In the genomic region with DNA sequence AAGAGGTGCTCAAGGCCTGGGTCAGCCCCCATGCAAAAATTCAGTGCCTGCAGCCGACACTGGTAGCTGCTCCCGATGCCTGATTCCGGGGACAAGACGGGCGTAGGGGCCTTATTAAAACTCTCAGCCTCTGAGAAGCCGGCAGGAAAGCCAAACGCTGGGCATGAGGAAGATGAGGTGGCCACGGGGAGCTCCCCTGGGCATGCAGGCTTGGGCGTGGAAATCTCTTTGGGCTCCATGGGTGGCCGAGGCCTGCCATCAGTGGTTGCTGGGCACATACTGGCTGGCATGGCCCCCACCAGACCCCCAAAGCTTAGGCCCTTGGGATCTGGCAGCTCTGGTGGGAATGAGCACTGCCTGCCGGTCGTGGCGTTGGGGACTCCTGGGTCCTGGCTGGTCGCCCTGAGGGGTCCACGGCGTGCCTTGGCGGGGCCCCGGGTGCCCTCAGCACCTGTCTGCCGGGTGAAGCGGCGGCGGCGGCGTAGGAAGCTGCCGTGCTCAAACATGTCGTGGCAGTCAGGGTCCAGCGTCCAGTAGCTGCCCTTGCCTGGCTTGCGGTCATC, we compare ENCODE assay signal across 20 cellular contexts. TPM values are rescaled to one million over a fixed set of nuclear protein-coding genes. Genes with fewer than 3 reads are reported as not detected.
A peak's percentile ranks its signal among the peaks of the same experiment; 100 is the strongest.
DNase-seq lines count a peak whose midpoint lies in the region; ATAC-seq, FAIRE-seq and TF ChIP-seq lines count a peak whose summit lies in the region.
"Had no signal": no experiment of that assay in that cellular context is flagged by ENCODE, and none has a peak within 500 bp of the region (broad histone marks: within the 10 kb centered on the region; RNA-seq: fewer than 3 reads in every experiment).

No MANE protein-coding gene starts in this region.

- H3K27me3 ChIP-seq in RWPE2 (ENCODE audit: insufficient read depth, poor library complexity, severe bottlenecking) (peaks cover 10% of the 10 kb centered on the region), mammary epithelial cell (ENCODE audit: insufficient read depth, low read length) (peaks cover 9% of the 10 kb centered on the region), tibial nerve (peaks cover 0 to 5% of the 10 kb centered on the region in 2 donors)
- H3K27me3 ChIP-seq: body of pancreas had no signal

- no peak for ATAC-seq in RWPE2 (ENCODE audit: low read depth)
- ATAC-seq: body of pancreas; natural killer cell; stimulated activated effector memory CD8-positive, alpha-beta T cell treated with anti-CD3 and anti-CD28 coated beads, Interleukin-12 subunit alpha, Interleukin-12 subunit beta, amount 100 ng/mL, for 72 hours had no signal

- H3K36me3 Mint-ChIP-seq in nephron progenitor cell (ENCODE audit: low read depth): no peaks in the 10 kb centered on the region
- H3K36me3 Mint-ChIP-seq: activated naive CD4-positive, alpha-beta T cell treated with anti-CD3 and anti-CD28 coated beads, Interleukin-2, amount 10 ng/mL, durations not matched to agents 7 days and 5 days; natural killer cell; stimulated activated effector memory CD8-positive, alpha-beta T cell treated with anti-CD3 and anti-CD28 coated beads, Interleukin-12 subunit alpha, Interleukin-12 subunit beta, amount 100 ng/mL, for 72 hours had no signal

- H3K27me3 Mint-ChIP-seq in nephron progenitor cell (ENCODE audit: low read depth, poor library complexity): peaks cover 6% of the 10 kb centered on the region

- H3K9me3 ChIP-seq in RWPE2 (ENCODE audit: severe bottlenecking) (no peaks in the 10 kb centered on the region), mammary epithelial cell (replicated peaks; ENCODE audit: insufficient read depth, low read length) (no peaks in the 10 kb centered on the region), tibial nerve (no peaks in the 10 kb centered on the region)
- H3K9me3 ChIP-seq: body of pancreas had no signal

- TF ChIP-seq CTCF in RWPE2 (IDR thresholded peaks at IDR 0.05; ENCODE audit: poor library complexity, severe bottlenecking): no peak
- no peak for TF ChIP-seq CTCF in mammary epithelial cell (conservative IDR thresholded peaks at IDR 0.05 in 1 of 2, IDR thresholded peaks at IDR 0.05 in 1 of 2; ENCODE audit: extremely low read depth in 1 of 2, insufficient read depth in 1 of 2, low read depth in 1 of 2, low read length in 2 of 2)
- no peak for TF ChIP-seq CTCF in nephron progenitor cell (IDR thresholded peaks at IDR 0.05)
- TF ChIP-seq CTCF in tibial nerve (IDR thresholded peaks at IDR 0.05): no peak

- dilution Hi-C loops in mammary epithelial cell (cut with HindIII; ENCODE audit: low sequenced_read_pairs): loop anchor here (5.0 kb wide), 1 partner anchor 77 kb away; no protein-coding TSS in a partner anchor

- no peak overlapping the region for H3K4me3 Mint-ChIP-seq in nephron progenitor cell
- H3K4me3 Mint-ChIP-seq: activated CD4-positive, alpha-beta T cell treated with anti-CD3 and anti-CD28 coated beads, Interleukin-2, amount 10 ng/mL, durations not matched to agents 7 days and 5 days; activated naive CD4-positive, alpha-beta T cell treated with anti-CD3 and anti-CD28 coated beads, Interleukin-2, amount 10 ng/mL, durations not matched to agents 7 days and 5 days; natural killer cell; stimulated activated effector memory CD8-positive, alpha-beta T cell treated with anti-CD3 and anti-CD28 coated beads, Interleukin-12 subunit alpha, Interleukin-12 subunit beta, amount 100 ng/mL, for 72 hours had no signal

- H3K79me2 ChIP-seq in mammary epithelial cell (ENCODE audit: insufficient read depth, low read length): no peaks in the 10 kb centered on the region

- CTCF ChIA-PET in mammary epithelial cell (lab: Charles Lee; ENCODE audit: low non-redundant PET): interaction anchor here (0.6 to 0.7 kb wide), 3 partner anchors 23 to 150 kb away, joined by 3 to 4 read pairs (median 3); no protein-coding TSS in a partner anchor

- no peak for TF ChIP-seq POLR2A in tibial nerve (IDR thresholded peaks at IDR 0.05)

- intact Hi-C loops in mammary epithelial cell (cut with micrococcal nuclease): no loop called here

- H3K4me1 Mint-ChIP-seq in nephron progenitor cell: peaks cover 38% of the 10 kb centered on the region
- H3K4me1 Mint-ChIP-seq: activated CD4-positive, alpha-beta T cell treated with anti-CD3 and anti-CD28 coated beads, Interleukin-2, amount 10 ng/mL, durations not matched to agents 7 days and 5 days; activated naive CD4-positive, alpha-beta T cell treated with anti-CD3 and anti-CD28 coated beads, Interleukin-2, amount 10 ng/mL, durations not matched to agents 7 days and 5 days; natural killer cell; stimulated activated effector memory CD8-positive, alpha-beta T cell treated with anti-CD3 and anti-CD28 coated beads, Interleukin-12 subunit alpha, Interleukin-12 subunit beta, amount 100 ng/mL, for 72 hours had no signal

- in situ Hi-C loops in mammary epithelial cell (cut with MboI; ENCODE audit: low sequenced_read_pairs in 2 of 2): loop anchor here in 1 of 2 donors (25.0 kb wide), 1 partner anchor 817 kb away; a partner anchor contains a TSS

- no peak overlapping the region for H2AFZ ChIP-seq in mammary epithelial cell (ENCODE audit: low read depth, low read length)
- H2AFZ ChIP-seq: PC-9 had no signal

- H3K4me3 ChIP-seq in RWPE2 (ENCODE audit: severe bottlenecking) (no peak overlapping the region), mammary epithelial cell (replicated peaks in 1 of 3; ENCODE audit: insufficient read depth in 1 of 3, low read depth in 2 of 3, low read length in 3 of 3) (no peak overlapping the region), tibial nerve (peak overlapping the region; percentile 21 to 54 (median 32))
- H3K4me3 ChIP-seq: body of pancreas, PC-9 had no signal

- peak; percentile 85 for DNase-seq in RWPE2 (ENCODE audit: low spot score)
- no peak for DNase-seq in mammary epithelial cell
- DNase-seq in nephron progenitor cell: no peak
- no peak for DNase-seq in tibial nerve (ENCODE audit: low spot score in 2 of 2)
- DNase-seq in RCC 7860 (ENCODE audit: low spot score): no peak
- no peak for DNase-seq in GDM1 (lab: John Stamatoyannopoulos, UW)
- DNase-seq in MV-4-11 (lab: John Stamatoyannopoulos, UW): no peak
- DNase-seq: activated CD4-positive, alpha-beta T cell treated with anti-CD3 and anti-CD28 coated beads, Interleukin-2, amount 10 ng/mL, durations not matched to agents 7 days and 5 days; activated naive CD4-positive, alpha-beta T cell treated with anti-CD3 and anti-CD28 coated beads, Interleukin-2, amount 10 ng/mL, durations not matched to agents 7 days and 5 days; activated T-cell treated with anti-CD3 and anti-CD28 coated beads for 4 hours; body of pancreas; Karpas-422; natural killer cell; NCI-H748 treated with DMSO at 0.1 percent for 48 hours; PC-9; SW 1271 had no signal

- peaks cover 3% of the 10 kb centered on the region for H4K20me1 ChIP-seq in mammary epithelial cell (ENCODE audit: insufficient read depth, low read length)

- WGBS in mammary epithelial cell (ENCODE audit: low coverage, missing lambda C conversion rate): 40% methylated on average over 18 of the region's 28 CpGs
- 65 to 91% methylated on average over 6 to 27 of the region's 28 CpGs for WGBS in tibial nerve, 2 donors

- TF ChIP-seq EP300 in tibial nerve (IDR thresholded peaks at IDR 0.05): no peak

- H3K4me2 ChIP-seq in mammary epithelial cell (ENCODE audit: insufficient read depth, low read depth, low read length): peak overlapping the region; percentile 46
- H3K4me2 ChIP-seq: PC-9 had no signal

- H3K9ac ChIP-seq in mammary epithelial cell (ENCODE audit: insufficient read depth, low read length): no peak overlapping the region

- no peak for FAIRE-seq in RCC 7860 (lab: Jason Lieb, UNC)

- peaks cover 15% of the 10 kb centered on the region for H3K4me1 ChIP-seq in RWPE2 (ENCODE audit: insufficient read depth, poor library complexity, severe bottlenecking)
- H3K4me1 ChIP-seq in mammary epithelial cell (ENCODE audit: insufficient read depth, low read length): peaks cover 23% of the 10 kb centered on the region
- H3K4me1 ChIP-seq in tibial nerve: peaks cover 0 to 59% (median 12%) of the 10 kb centered on the region in 4 donors

- H3K27ac ChIP-seq in RWPE2 (ENCODE audit: poor library complexity, severe bottlenecking) (no peak overlapping the region), mammary epithelial cell (ENCODE audit: insufficient read depth, low read depth, low read length) (no peak overlapping the region), tibial nerve (peak overlapping the region in 3 of 4 donors; percentile 56 to 82 (median 73))
- H3K27ac ChIP-seq: body of pancreas, PC-9 had no signal

- no peaks in the 10 kb centered on the region for H3K9me3 Mint-ChIP-seq in nephron progenitor cell
- H3K9me3 Mint-ChIP-seq: activated CD4-positive, alpha-beta T cell treated with anti-CD3 and anti-CD28 coated beads, Interleukin-2, amount 10 ng/mL, durations not matched to agents 7 days and 5 days; activated naive CD4-positive, alpha-beta T cell treated with anti-CD3 and anti-CD28 coated beads, Interleukin-2, amount 10 ng/mL, durations not matched to agents 7 days and 5 days; natural killer cell; stimulated activated effector memory CD8-positive, alpha-beta T cell treated with anti-CD3 and anti-CD28 coated beads, Interleukin-12 subunit alpha, Interleukin-12 subunit beta, amount 100 ng/mL, for 72 hours had no signal

- H3K36me3 ChIP-seq in RWPE2 (ENCODE audit: low read depth) (no peaks in the 10 kb centered on the region), mammary epithelial cell (ENCODE audit: insufficient read depth, low read length) (no peaks in the 10 kb centered on the region), tibial nerve (no peaks in the 10 kb centered on the region)

- H3K27ac Mint-ChIP-seq in nephron progenitor cell: peak overlapping the region; percentile 51
- H3K27ac Mint-ChIP-seq: activated CD4-positive, alpha-beta T cell treated with anti-CD3 and anti-CD28 coated beads, Interleukin-2, amount 10 ng/mL, durations not matched to agents 7 days and 5 days; activated naive CD4-positive, alpha-beta T cell treated with anti-CD3 and anti-CD28 coated beads, Interleukin-2, amount 10 ng/mL, durations not matched to agents 7 days and 5 days; natural killer cell; progenitor cell of endocrine pancreas; stimulated activated effector memory CD8-positive, alpha-beta T cell treated with anti-CD3 and anti-CD28 coated beads, Interleukin-12 subunit alpha, Interleukin-12 subunit beta, amount 100 ng/mL, for 72 hours had no signal

- no TSS peak for BruUV-seq in mammary epithelial cell (replicated peaks; lab: Mats Ljungman, UMichigan)

RNA-seq across cellular contexts. Expression of a gene that starts 0.6 kb away (rescaled TPM):
- total RNA-seq in mammary epithelial cell: under 1 TPM in 1 of 2 donors, not detected in 1; 0.17 TPM
- not detected for polyA plus RNA-seq in mammary epithelial cell
- polyA minus RNA-seq in mammary epithelial cell: not detected
- total RNA-seq in tibial nerve: 10 to 100 TPM in 1 of 4 donors, 1 to 10 TPM in 3; 3.0 to 11.8 (median 8.0) TPM
- total RNA-seq: activated CD4-positive, alpha-beta T cell treated with anti-CD3 and anti-CD28 coated beads, Interleukin-2, amount 10 ng/mL, durations not matched to agents 7 days and 5 days; epithelial cell of proximal tubule; natural killer cell; PC-9; progenitor cell of endocrine pancreas had no signal

RNA-seq across cellular contexts. Expression of a gene that starts 25.5 kb away (rescaled TPM):
- total RNA-seq in mammary epithelial cell (under 1 TPM in 1 of 2 donors, not detected in 1; 0.67 TPM), tibial nerve (10 to 100 TPM; 31.8 to 61.3 (median 44.6) TPM)
- polyA plus RNA-seq in mammary epithelial cell: not detected
- not detected for polyA minus RNA-seq in mammary epithelial cell
- total RNA-seq: activated CD4-positive, alpha-beta T cell treated with anti-CD3 and anti-CD28 coated beads, Interleukin-2, amount 10 ng/mL, durations not matched to agents 7 days and 5 days; epithelial cell of proximal tubule; natural killer cell; PC-9 had no signal

RNA-seq across cellular contexts. Expression of a gene that starts 25.6 kb away (rescaled TPM):
- total RNA-seq in mammary epithelial cell (under 1 TPM; 0.17 to 0.21 TPM), tibial nerve (1 to 10 TPM; 2.8 to 3.7 (median 3.1) TPM)
- polyA plus RNA-seq in mammary epithelial cell: 0.02 TPM
- polyA minus RNA-seq in mammary epithelial cell: not detected
- total RNA-seq: activated CD4-positive, alpha-beta T cell treated with anti-CD3 and anti-CD28 coated beads, Interleukin-2, amount 10 ng/mL, durations not matched to agents 7 days and 5 days; dermis microvascular lymphatic vessel endothelial cell; epithelial cell of proximal tubule; natural killer cell had no signal

RNA-seq across cellular contexts. Expression of a gene that starts 25.7 kb away (rescaled TPM):
- under 1 TPM; under 0.01 to 0.24 TPM for total RNA-seq in mammary epithelial cell
- 0.06 TPM for polyA plus RNA-seq in mammary epithelial cell
- polyA minus RNA-seq in mammary epithelial cell: not detected
- 1 to 10 TPM in 1 of 4 donors, under 1 TPM in 1, not detected in 2; 0.66 to 1.3 TPM for total RNA-seq in tibial nerve
- total RNA-seq: epithelial cell of proximal tubule had no signal

Comparison
In these comparisons a context has a peak if more than half of its experiments do, and no peak if none do; other contexts are left out.
1. H3K27ac ChIP-seq: peak in tibial nerve (3 of 4); none in RWPE2 (single experiment) and mammary epithelial cell (single experiment).
2. H3K4me3 ChIP-seq: peak in tibial nerve (4 of 4); none in RWPE2 (single experiment) and mammary epithelial cell (0 of 3).
3. RNA of a gene that starts 25.5 kb away (total RNA-seq): 31.8 to 61.3 TPM in tibial nerve; 0.67 TPM in mammary epithelial cell; every median in the first group is over 10 times any median in the second.